In genomic region chr9:99189186-99189585, GRCh38 we compare ENCODE assay signal across 30 cellular contexts.
"Had no signal": no experiment of that assay in that cellular context is flagged by ENCODE, and none has a peak within 500 bp of the region (broad histone marks: within the 10 kb centered on the region; RNA-seq: fewer than 3 reads in every experiment).

No MANE protein-coding gene starts in this region.

- H3K27ac Mint-ChIP-seq: stimulated activated naive CD8-positive, alpha-beta T cell treated with anti-CD3 and anti-CD28 coated beads, Interleukin-15, Interleukin-2, amounts not matched to agents 100 ng/mL and 50 ng/mL, for 24 hours had no signal

- DNase-seq: heart left ventricle; hypothalamus; immature natural killer cell; kidney; left ventricle myocardium inferior; midbrain; mucosa of descending colon; naive thymus-derived CD4-positive, alpha-beta T cell; nucleus accumbens; pancreas; posterior cingulate gyrus; retina; right cardiac atrium; stimulated activated CD4-positive, alpha-beta T cell treated with anti-CD3 and anti-CD28 coated beads, Interleukin-12 subunit alpha, Interleukin-12 subunit beta, amount 100 ng/mL, for 4 hours; stimulated activated CD4-positive, alpha-beta T cell treated with anti-CD3 and anti-CD28 coated beads, Interleukin-15, amount 100 ng/mL, for 24 hours; stimulated activated CD4-positive, alpha-beta T cell treated with anti-CD3 and anti-CD28 coated beads, Interleukin-2, amount 100 ng/mL, for 24 hours; stimulated activated CD4-positive, alpha-beta T cell treated with anti-CD3 and anti-CD28 coated beads, Interleukin-4, amount 100 ng/mL, for 24 hours; stimulated activated naive B cell treated with anti-CD40 and anti-IgM and Interleukin-4, amounts not matched to agents 10 μg/mL and 1 μg/mL and 100 μg/mL, for 72 hours; tibial artery; trophoblast cell; upper lobe of right lung had no signal

- H3K4me1 ChIP-seq: prostate gland had no signal

- H3K27me3 ChIP-seq: pancreas had no signal

- H3K4me3 ChIP-seq: heart left ventricle, left ventricle myocardium inferior, lung, mucosa of descending colon, pancreas, prostate gland, skin epidermis, suprapubic skin, thoracic aorta, tibial artery, upper lobe of right lung had no signal

- H3K9me3 Mint-ChIP-seq: immature natural killer cell; naive thymus-derived CD4-positive, alpha-beta T cell; natural killer cell treated with Interleukin-12 subunit alpha and Interleukin-12 subunit beta and Interleukin-15 and Interleukin-18, amount 100 ng/mL, for 72 hours; neural crest cell; stimulated activated naive CD8-positive, alpha-beta T cell treated with anti-CD3 and anti-CD28 coated beads, Interleukin-15, Interleukin-2, amounts not matched to agents 100 ng/mL and 50 ng/mL, for 24 hours had no signal

- H3K36me3 Mint-ChIP-seq: immature natural killer cell; naive thymus-derived CD4-positive, alpha-beta T cell; natural killer cell treated with Interleukin-12 subunit alpha and Interleukin-12 subunit beta and Interleukin-15 and Interleukin-18, amount 100 ng/mL, for 72 hours had no signal

- H3K27ac ChIP-seq: heart left ventricle, left ventricle myocardium inferior, pancreas, prostate gland, skin epidermis, suprapubic skin, thoracic aorta, tibial artery, upper lobe of right lung had no signal

- ATAC-seq: heart left ventricle; mucosa of descending colon; naive thymus-derived CD4-positive, alpha-beta T cell; natural killer cell treated with Interleukin-12 subunit alpha and Interleukin-12 subunit beta and Interleukin-15 and Interleukin-18, amount 100 ng/mL, for 72 hours; pancreas; right cardiac atrium; sciatic nerve; stimulated activated naive B cell treated with anti-CD40 and anti-IgM and Interleukin-4, amounts not matched to agents 10 μg/mL and 1 μg/mL and 100 μg/mL, for 72 hours; upper lobe of right lung had no signal

- H3K4me3 Mint-ChIP-seq: immature natural killer cell; natural killer cell treated with Interleukin-12 subunit alpha and Interleukin-12 subunit beta and Interleukin-15 and Interleukin-18, amount 100 ng/mL, for 72 hours; neural crest cell; stimulated activated naive CD8-positive, alpha-beta T cell treated with anti-CD3 and anti-CD28 coated beads, Interleukin-15, Interleukin-2, amounts not matched to agents 100 ng/mL and 50 ng/mL, for 24 hours had no signal

- H3K27me3 Mint-ChIP-seq: stimulated activated naive B cell treated with anti-CD40 and anti-IgM and Interleukin-4, amounts not matched to agents 10 μg/mL and 1 μg/mL and 100 μg/mL, for 72 hours had no signal
